Comparison of ENCODE assay signal across 29 cellular contexts in genomic region chr2:166614027-166614426, GRCh38.
A peak's percentile ranks its signal among the peaks of the same experiment; 100 is the strongest.
DNase-seq lines count a peak whose midpoint lies in the region; ATAC-seq and TF ChIP-seq lines count a peak whose summit lies in the region.
"Had no signal": no experiment of that assay in that cellular context is flagged by ENCODE, and none has a peak within 500 bp of the region (broad histone marks: within the 10 kb centered on the region; RNA-seq: fewer than 3 reads in every experiment).

No MANE protein-coding gene starts in this region.

- intact Hi-C loops in transverse colon (cut with DNase I; ENCODE audit: low total_unique reads) (no loop called here), right lobe of liver (cut with DNase I) (no loop called here)

- WGBS in transverse colon (ENCODE audit: low coverage in 1 of 2), 2 donors: 41% methylated on average over 4 of the region's 4 CpGs
- 21% methylated on average over 4 of the region's 4 CpGs for WGBS in right lobe of liver (ENCODE audit: insufficient coverage, low coverage, low lambda C conversion rate, missing lambda C conversion rate)

- TF ChIP-seq EP300 in transverse colon (IDR thresholded peaks at IDR 0.05; ENCODE audit: low read depth): no peak

- H3K27ac Mint-ChIP-seq in nephron progenitor cell: peak overlapping the region; percentile 37
- H3K27ac Mint-ChIP-seq: activated CD8-positive, alpha-beta memory T cell treated with anti-CD3 and anti-CD28 coated beads, Interleukin-2, amount 10 ng/mL, durations not matched to agents 7 days and 5 days; CD4-positive, alpha-beta memory T cell; HFFc6; stimulated activated naive CD8-positive, alpha-beta T cell treated with anti-CD3 and anti-CD28 coated beads, Interleukin-15, amount 100 ng/mL, for 72 hours; T-helper 17 cell had no signal

- peaks cover 0 to 3% of the 10 kb centered on the region in 2 donors for H3K9me3 ChIP-seq in transverse colon
- no peaks in the 10 kb centered on the region for H3K9me3 ChIP-seq in right lobe of liver
- H3K9me3 ChIP-seq: ascending aorta, neutrophil, thoracic aorta, uterus had no signal

- H3K4me1 ChIP-seq in transverse colon: no peaks in the 10 kb centered on the region
- no peaks in the 10 kb centered on the region for H3K4me1 ChIP-seq in right lobe of liver
- H3K4me1 ChIP-seq: ascending aorta, uterus had no signal

- H3K4me3 Mint-ChIP-seq in nephron progenitor cell: no peak overlapping the region
- H3K4me3 Mint-ChIP-seq: activated CD8-positive, alpha-beta memory T cell treated with anti-CD3 and anti-CD28 coated beads, Interleukin-2, amount 10 ng/mL, durations not matched to agents 7 days and 5 days; activated T-cell treated with anti-CD3 and anti-CD28 coated beads, Interleukin-2, amount 50 U/mL, for 4 hours; CD4-positive, alpha-beta memory T cell; HFFc6; stimulated activated naive CD8-positive, alpha-beta T cell treated with anti-CD3 and anti-CD28 coated beads, Interleukin-15, amount 100 ng/mL, for 72 hours; T-helper 17 cell had no signal

- peaks cover 5% of the 10 kb centered on the region for H3K27me3 Mint-ChIP-seq in nephron progenitor cell (ENCODE audit: low read depth, poor library complexity)

- no peak for TF ChIP-seq CTCF in nephron progenitor cell (IDR thresholded peaks at IDR 0.05)
- TF ChIP-seq CTCF in transverse colon (IDR thresholded peaks at IDR 0.05): no peak
- no peak for TF ChIP-seq CTCF in right lobe of liver (IDR thresholded peaks at IDR 0.05)

- H3K36me3 Mint-ChIP-seq in nephron progenitor cell (ENCODE audit: low read depth): peaks cover 12% of the 10 kb centered on the region
- H3K36me3 Mint-ChIP-seq: activated CD8-positive, alpha-beta memory T cell treated with anti-CD3 and anti-CD28 coated beads, Interleukin-2, amount 10 ng/mL, durations not matched to agents 7 days and 5 days; CD4-positive, alpha-beta memory T cell had no signal

- DNase-seq in DMS153 treated with DMSO at 0.1 percent for 48 hours (lab: John Stamatoyannopoulos, UW; ENCODE audit: unreplicated experiment) (peak; percentile 37), NCI-H1105 (lab: John Stamatoyannopoulos, UW) (peak; percentile 48), NCI-H748 treated with DMSO at 0.1 percent for 48 hours (lab: John Stamatoyannopoulos, UW) (peak; percentile 56), nephron progenitor cell (no peak), transverse colon (no peak), right lobe of liver (no peak), RPMI8226 (no peak)
- DNase-seq in activated naive CD4-positive, alpha-beta T cell treated with Interleukin-2 at 50 U/mL for 16 hours: no peak
- DNase-seq: activated CD4-positive, alpha-beta T cell treated with anti-CD3 and anti-CD28 coated beads, Interleukin-2, amount 50 U/mL, for 4 hours; activated CD8-positive, alpha-beta memory T cell treated with anti-CD3 and anti-CD28 coated beads, Interleukin-2, amount 10 ng/mL, durations not matched to agents 7 days and 5 days; activated gamma-delta T cell treated with Interleukin-2 at 50 U/mL for 16 hours; activated T-cell treated with anti-CD3 and anti-CD28 coated beads, Interleukin-2, amount 50 U/mL, for 4 hours; CD4-positive, alpha-beta memory T cell; DMS 273 treated with DMSO at 0.1 percent for 48 hours; effector memory CD4-positive, alpha-beta T cell; glutamatergic neuron; HFFc6; islet precursor cell; NCI-H2171; Right ventricle myocardium superior; stimulated activated CD8-positive, alpha-beta memory T cell treated with anti-CD3 and anti-CD28 coated beads, Interleukin-4, amount 100 ng/mL, for 48 hours; stimulated activated naive CD8-positive, alpha-beta T cell treated with anti-CD3 and anti-CD28 coated beads, Interleukin-15, amount 100 ng/mL, for 72 hours; T-helper 17 cell; uterus had no signal

- peaks cover 47% of the 10 kb centered on the region for H3K4me1 Mint-ChIP-seq in nephron progenitor cell
- H3K4me1 Mint-ChIP-seq: activated CD8-positive, alpha-beta memory T cell treated with anti-CD3 and anti-CD28 coated beads, Interleukin-2, amount 10 ng/mL, durations not matched to agents 7 days and 5 days; T-helper 17 cell had no signal

- no peak overlapping the region for H3K27ac ChIP-seq in transverse colon
- no peak overlapping the region for H3K27ac ChIP-seq in right lobe of liver
- H3K27ac ChIP-seq: ascending aorta, neutrophil, thoracic aorta, uterus had no signal

- no peaks in the 10 kb centered on the region for H3K36me3 ChIP-seq in transverse colon
- H3K36me3 ChIP-seq in right lobe of liver: no peaks in the 10 kb centered on the region
- H3K36me3 ChIP-seq: ascending aorta, neutrophil, thoracic aorta, uterus had no signal

- H3K4me3 ChIP-seq in transverse colon (no peak overlapping the region), right lobe of liver (no peak overlapping the region)
- H3K4me3 ChIP-seq: ascending aorta, thoracic aorta, uterus had no signal

- in situ Hi-C loops in transverse colon (cut with MboI; ENCODE audit: low pct_ligation_motif_present in 1 of 4, low pct_unique_long_range_greater_than_20kb in 1 of 4, low sequenced_read_pairs in 3 of 4): no loop called here

- no peak for TF ChIP-seq POLR2A in transverse colon (IDR thresholded peaks at IDR 0.05)
- no peak for TF ChIP-seq POLR2A in right lobe of liver (IDR thresholded peaks at IDR 0.05)

- H3K9me3 Mint-ChIP-seq in nephron progenitor cell: peaks cover 28% of the 10 kb centered on the region
- H3K9me3 Mint-ChIP-seq: activated T-cell treated with anti-CD3 and anti-CD28 coated beads, Interleukin-2, amount 50 U/mL, for 4 hours; stimulated activated naive CD8-positive, alpha-beta T cell treated with anti-CD3 and anti-CD28 coated beads, Interleukin-15, amount 100 ng/mL, for 72 hours had no signal

- no peak for ATAC-seq in right lobe of liver
- ATAC-seq: activated CD8-positive, alpha-beta memory T cell treated with anti-CD3 and anti-CD28 coated beads, Interleukin-2, amount 10 ng/mL, durations not matched to agents 7 days and 5 days; activated T-cell treated with anti-CD3 and anti-CD28 coated beads, Interleukin-2, amount 50 U/mL, for 4 hours; sciatic nerve; SK-N-SH treated with all-trans-retinoic acid at 6 μM for 48 hours; stimulated activated naive CD8-positive, alpha-beta T cell treated with anti-CD3 and anti-CD28 coated beads, Interleukin-15, amount 100 ng/mL, for 72 hours; T-helper 17 cell had no signal

- H3K27me3 ChIP-seq in transverse colon (no peaks in the 10 kb centered on the region), right lobe of liver (peaks cover 0 to 4% of the 10 kb centered on the region in 2 donors)
- H3K27me3 ChIP-seq: ascending aorta, uterus had no signal

Comparison
In these comparisons a context has a peak if more than half of its experiments do, and no peak if none do; other contexts are left out.
1. DNase-seq: peak in DMS153 treated with DMSO at 0.1 percent for 48 hours (single experiment), NCI-H1105 (single experiment) and NCI-H748 treated with DMSO at 0.1 percent for 48 hours (single experiment); none in nephron progenitor cell (single experiment), activated naive CD4-positive, alpha-beta T cell treated with Interleukin-2 at 50 U/mL for 16 hours (single experiment), transverse colon (single experiment), right lobe of liver (0 of 3) and RPMI8226 (single experiment).